In the genomic region with DNA sequence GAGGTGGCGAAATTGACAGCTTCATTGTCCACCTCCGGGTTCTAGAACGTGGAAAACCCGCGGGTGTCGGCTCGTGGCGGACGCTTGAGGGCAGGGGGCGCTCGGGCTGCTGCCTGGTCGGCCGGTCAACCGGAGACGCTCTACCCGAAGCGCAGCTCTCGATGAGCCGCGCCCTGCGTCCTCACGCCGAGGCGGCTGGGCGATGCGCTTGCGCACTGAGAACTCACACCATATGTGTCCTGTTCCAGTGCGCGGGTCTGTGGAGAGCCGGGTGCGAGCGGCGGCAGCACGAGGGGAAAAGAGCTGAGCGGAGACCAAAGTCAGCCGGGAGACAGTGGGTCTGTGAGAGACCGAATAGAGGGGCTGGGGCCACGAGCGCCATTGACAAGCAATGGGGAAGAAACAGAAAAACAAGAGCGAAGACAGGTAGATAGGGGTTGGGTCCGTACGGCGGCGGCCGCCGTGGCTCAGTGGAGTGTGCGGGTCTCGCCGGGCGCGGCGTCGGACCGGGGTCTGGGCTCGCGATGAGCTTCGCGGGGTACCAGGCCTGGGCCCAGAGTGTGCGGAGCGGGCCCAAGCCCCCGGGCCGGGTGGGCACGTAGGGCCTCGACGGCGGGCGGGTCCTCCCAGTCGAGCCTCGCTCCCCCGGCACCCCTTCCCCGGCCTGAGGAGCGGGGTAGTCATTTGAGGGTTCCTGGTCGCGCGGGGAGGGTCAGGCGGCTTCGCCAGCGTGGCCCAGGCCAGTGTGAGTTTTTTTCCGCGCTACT, we compare ENCODE assay signal across 1 cellular context.
TF ChIP-seq lines count a peak whose summit lies in the region.

A gene with protein sequence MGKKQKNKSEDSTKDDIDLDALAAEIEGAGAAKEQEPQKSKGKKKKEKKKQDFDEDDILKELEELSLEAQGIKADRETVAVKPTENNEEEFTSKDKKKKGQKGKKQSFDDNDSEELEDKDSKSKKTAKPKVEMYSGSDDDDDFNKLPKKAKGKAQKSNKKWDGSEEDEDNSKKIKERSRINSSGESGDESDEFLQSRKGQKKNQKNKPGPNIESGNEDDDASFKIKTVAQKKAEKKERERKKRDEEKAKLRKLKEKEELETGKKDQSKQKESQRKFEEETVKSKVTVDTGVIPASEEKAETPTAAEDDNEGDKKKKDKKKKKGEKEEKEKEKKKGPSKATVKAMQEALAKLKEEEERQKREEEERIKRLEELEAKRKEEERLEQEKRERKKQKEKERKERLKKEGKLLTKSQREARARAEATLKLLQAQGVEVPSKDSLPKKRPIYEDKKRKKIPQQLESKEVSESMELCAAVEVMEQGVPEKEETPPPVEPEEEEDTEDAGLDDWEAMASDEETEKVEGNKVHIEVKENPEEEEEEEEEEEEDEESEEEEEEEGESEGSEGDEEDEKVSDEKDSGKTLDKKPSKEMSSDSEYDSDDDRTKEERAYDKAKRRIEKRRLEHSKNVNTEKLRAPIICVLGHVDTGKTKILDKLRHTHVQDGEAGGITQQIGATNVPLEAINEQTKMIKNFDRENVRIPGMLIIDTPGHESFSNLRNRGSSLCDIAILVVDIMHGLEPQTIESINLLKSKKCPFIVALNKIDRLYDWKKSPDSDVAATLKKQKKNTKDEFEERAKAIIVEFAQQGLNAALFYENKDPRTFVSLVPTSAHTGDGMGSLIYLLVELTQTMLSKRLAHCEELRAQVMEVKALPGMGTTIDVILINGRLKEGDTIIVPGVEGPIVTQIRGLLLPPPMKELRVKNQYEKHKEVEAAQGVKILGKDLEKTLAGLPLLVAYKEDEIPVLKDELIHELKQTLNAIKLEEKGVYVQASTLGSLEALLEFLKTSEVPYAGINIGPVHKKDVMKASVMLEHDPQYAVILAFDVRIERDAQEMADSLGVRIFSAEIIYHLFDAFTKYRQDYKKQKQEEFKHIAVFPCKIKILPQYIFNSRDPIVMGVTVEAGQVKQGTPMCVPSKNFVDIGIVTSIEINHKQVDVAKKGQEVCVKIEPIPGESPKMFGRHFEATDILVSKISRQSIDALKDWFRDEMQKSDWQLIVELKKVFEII (plus strand): TSS at position 226 of the 767 bp plus-strand sequence. CDS start 166 bp downstream, at position 392.

TF ChIP-seq in HepG2, 621 proteins besides CTCF, POLR2A, EP300 and RAD21 (continued from another document):
- TF ChIP-seq, protein P1, sequence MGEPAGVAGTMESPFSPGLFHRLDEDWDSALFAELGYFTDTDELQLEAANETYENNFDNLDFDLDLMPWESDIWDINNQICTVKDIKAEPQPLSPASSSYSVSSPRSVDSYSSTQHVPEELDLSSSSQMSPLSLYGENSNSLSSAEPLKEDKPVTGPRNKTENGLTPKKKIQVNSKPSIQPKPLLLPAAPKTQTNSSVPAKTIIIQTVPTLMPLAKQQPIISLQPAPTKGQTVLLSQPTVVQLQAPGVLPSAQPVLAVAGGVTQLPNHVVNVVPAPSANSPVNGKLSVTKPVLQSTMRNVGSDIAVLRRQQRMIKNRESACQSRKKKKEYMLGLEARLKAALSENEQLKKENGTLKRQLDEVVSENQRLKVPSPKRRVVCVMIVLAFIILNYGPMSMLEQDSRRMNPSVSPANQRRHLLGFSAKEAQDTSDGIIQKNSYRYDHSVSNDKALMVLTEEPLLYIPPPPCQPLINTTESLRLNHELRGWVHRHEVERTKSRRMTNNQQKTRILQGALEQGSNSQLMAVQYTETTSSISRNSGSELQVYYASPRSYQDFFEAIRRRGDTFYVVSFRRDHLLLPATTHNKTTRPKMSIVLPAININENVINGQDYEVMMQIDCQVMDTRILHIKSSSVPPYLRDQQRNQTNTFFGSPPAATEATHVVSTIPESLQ (CRISPR knock-in tag; conservative IDR thresholded peaks at IDR 0.05), result 0 out of 2 replicates have a peak, but pooled peaks have one; percentile 62
- TF ChIP-seq, protein P2, sequence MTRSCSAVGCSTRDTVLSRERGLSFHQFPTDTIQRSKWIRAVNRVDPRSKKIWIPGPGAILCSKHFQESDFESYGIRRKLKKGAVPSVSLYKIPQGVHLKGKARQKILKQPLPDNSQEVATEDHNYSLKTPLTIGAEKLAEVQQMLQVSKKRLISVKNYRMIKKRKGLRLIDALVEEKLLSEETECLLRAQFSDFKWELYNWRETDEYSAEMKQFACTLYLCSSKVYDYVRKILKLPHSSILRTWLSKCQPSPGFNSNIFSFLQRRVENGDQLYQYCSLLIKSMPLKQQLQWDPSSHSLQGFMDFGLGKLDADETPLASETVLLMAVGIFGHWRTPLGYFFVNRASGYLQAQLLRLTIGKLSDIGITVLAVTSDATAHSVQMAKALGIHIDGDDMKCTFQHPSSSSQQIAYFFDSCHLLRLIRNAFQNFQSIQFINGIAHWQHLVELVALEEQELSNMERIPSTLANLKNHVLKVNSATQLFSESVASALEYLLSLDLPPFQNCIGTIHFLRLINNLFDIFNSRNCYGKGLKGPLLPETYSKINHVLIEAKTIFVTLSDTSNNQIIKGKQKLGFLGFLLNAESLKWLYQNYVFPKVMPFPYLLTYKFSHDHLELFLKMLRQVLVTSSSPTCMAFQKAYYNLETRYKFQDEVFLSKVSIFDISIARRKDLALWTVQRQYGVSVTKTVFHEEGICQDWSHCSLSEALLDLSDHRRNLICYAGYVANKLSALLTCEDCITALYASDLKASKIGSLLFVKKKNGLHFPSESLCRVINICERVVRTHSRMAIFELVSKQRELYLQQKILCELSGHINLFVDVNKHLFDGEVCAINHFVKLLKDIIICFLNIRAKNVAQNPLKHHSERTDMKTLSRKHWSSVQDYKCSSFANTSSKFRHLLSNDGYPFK (CRISPR knock-in tag; IDR thresholded peaks at IDR 0.05; ENCODE audit: borderline replicate concordance), result 0 out of 2 replicates have a peak, but pooled peaks have one; percentile 50
- TF ChIP-seq MYC (CRISPR knock-in tag; IDR thresholded peaks at IDR 0.05; ENCODE audit: borderline replicate concordance), result peak; percentile 98
- no peak for TF ChIP-seq POLR2AphosphoS2 (IDR thresholded peaks at IDR 0.05; ENCODE audit: low read depth, low read length)
- no peak for TF ChIP-seq SMARCC2 (IDR thresholded peaks at IDR 0.05)
- TF ChIP-seq ZNF543 (CRISPR knock-in tag; IDR thresholded peaks at IDR 0.05), result peak; percentile 79; the same call in 1 of the 2 replicates
- TF ChIP-seq, protein P3, sequence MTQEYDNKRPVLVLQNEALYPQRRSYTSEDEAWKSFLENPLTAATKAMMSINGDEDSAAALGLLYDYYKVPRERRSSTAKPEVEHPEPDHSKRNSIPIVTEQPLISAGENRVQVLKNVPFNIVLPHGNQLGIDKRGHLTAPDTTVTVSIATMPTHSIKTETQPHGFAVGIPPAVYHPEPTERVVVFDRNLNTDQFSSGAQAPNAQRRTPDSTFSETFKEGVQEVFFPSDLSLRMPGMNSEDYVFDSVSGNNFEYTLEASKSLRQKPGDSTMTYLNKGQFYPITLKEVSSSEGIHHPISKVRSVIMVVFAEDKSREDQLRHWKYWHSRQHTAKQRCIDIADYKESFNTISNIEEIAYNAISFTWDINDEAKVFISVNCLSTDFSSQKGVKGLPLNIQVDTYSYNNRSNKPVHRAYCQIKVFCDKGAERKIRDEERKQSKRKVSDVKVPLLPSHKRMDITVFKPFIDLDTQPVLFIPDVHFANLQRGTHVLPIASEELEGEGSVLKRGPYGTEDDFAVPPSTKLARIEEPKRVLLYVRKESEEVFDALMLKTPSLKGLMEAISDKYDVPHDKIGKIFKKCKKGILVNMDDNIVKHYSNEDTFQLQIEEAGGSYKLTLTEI (CRISPR knock-in tag; conservative IDR thresholded peaks at IDR 0.05), result no peak
- TF ChIP-seq, protein P4, sequence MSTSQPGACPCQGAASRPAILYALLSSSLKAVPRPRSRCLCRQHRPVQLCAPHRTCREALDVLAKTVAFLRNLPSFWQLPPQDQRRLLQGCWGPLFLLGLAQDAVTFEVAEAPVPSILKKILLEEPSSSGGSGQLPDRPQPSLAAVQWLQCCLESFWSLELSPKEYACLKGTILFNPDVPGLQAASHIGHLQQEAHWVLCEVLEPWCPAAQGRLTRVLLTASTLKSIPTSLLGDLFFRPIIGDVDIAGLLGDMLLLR (CRISPR knock-in tag; IDR thresholded peaks at IDR 0.05), result peak; percentile 90
- 0 out of 2 replicates have a peak, but pooled peaks have one; percentile 63 for TF ChIP-seq ZNF550 (CRISPR knock-in tag; IDR thresholded peaks at IDR 0.05; ENCODE audit: borderline replicate concordance)
- TF ChIP-seq, protein P5, sequence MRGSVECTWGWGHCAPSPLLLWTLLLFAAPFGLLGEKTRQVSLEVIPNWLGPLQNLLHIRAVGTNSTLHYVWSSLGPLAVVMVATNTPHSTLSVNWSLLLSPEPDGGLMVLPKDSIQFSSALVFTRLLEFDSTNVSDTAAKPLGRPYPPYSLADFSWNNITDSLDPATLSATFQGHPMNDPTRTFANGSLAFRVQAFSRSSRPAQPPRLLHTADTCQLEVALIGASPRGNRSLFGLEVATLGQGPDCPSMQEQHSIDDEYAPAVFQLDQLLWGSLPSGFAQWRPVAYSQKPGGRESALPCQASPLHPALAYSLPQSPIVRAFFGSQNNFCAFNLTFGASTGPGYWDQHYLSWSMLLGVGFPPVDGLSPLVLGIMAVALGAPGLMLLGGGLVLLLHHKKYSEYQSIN (CRISPR knock-in tag; IDR thresholded peaks at IDR 0.05; ENCODE audit: borderline replicate concordance), result no peak
- no peak for TF ChIP-seq GPN1 (CRISPR knock-in tag; IDR thresholded peaks at IDR 0.05; ENCODE audit: borderline replicate concordance)
- peak; percentile 72 for TF ChIP-seq ZNF781 (CRISPR knock-in tag; IDR thresholded peaks at IDR 0.05; ENCODE audit: borderline replicate concordance, not compliant biosample characterization)
- TF ChIP-seq ZBTB7B (CRISPR knock-in tag; IDR thresholded peaks at IDR 0.05), result peak; percentile 51; the same call in 1 of the 2 replicates
- peak; percentile 55; the same call in 1 of the 2 replicates for TF ChIP-seq MIXL1 (CRISPR knock-in tag; IDR thresholded peaks at IDR 0.05)
- no peak for TF ChIP-seq FOXA1 (IDR thresholded peaks at IDR 0.05)
- TF ChIP-seq FOXA1 (CRISPR knock-in tag; IDR thresholded peaks at IDR 0.05), result peak; percentile 68
- TF ChIP-seq ZNF569 (CRISPR knock-in tag; IDR thresholded peaks at IDR 0.05; ENCODE audit: borderline replicate concordance), result no peak
- TF ChIP-seq, protein P6, sequence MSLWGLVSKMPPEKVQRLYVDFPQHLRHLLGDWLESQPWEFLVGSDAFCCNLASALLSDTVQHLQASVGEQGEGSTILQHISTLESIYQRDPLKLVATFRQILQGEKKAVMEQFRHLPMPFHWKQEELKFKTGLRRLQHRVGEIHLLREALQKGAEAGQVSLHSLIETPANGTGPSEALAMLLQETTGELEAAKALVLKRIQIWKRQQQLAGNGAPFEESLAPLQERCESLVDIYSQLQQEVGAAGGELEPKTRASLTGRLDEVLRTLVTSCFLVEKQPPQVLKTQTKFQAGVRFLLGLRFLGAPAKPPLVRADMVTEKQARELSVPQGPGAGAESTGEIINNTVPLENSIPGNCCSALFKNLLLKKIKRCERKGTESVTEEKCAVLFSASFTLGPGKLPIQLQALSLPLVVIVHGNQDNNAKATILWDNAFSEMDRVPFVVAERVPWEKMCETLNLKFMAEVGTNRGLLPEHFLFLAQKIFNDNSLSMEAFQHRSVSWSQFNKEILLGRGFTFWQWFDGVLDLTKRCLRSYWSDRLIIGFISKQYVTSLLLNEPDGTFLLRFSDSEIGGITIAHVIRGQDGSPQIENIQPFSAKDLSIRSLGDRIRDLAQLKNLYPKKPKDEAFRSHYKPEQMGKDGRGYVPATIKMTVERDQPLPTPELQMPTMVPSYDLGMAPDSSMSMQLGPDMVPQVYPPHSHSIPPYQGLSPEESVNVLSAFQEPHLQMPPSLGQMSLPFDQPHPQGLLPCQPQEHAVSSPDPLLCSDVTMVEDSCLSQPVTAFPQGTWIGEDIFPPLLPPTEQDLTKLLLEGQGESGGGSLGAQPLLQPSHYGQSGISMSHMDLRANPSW (CRISPR knock-in tag; IDR thresholded peaks at IDR 0.05; ENCODE audit: borderline replicate concordance), result peak; percentile 81; the same call in 1 of the 2 replicates
- peak; percentile 54; the same call in 1 of the 2 replicates for TF ChIP-seq RXRB (CRISPR knock-in tag; IDR thresholded peaks at IDR 0.05; ENCODE audit: borderline replicate concordance)
- TF ChIP-seq, protein P7, sequence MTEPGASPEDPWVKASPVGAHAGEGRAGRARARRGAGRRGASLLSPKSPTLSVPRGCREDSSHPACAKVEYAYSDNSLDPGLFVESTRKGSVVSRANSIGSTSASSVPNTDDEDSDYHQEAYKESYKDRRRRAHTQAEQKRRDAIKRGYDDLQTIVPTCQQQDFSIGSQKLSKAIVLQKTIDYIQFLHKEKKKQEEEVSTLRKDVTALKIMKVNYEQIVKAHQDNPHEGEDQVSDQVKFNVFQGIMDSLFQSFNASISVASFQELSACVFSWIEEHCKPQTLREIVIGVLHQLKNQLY (CRISPR knock-in tag; IDR thresholded peaks at IDR 0.05), result peak; percentile 80
- no peak for TF ChIP-seq NR2F6 (IDR thresholded peaks at IDR 0.05)
- TF ChIP-seq NR2F6 (CRISPR knock-in tag; IDR thresholded peaks at IDR 0.05), result peak; percentile 58
- TF ChIP-seq ZNF383 (CRISPR knock-in tag; IDR thresholded peaks at IDR 0.05; ENCODE audit: borderline replicate concordance), result no peak
- no peak; the same call in 1 of the 2 replicates for TF ChIP-seq ZNF678 (CRISPR knock-in tag; IDR thresholded peaks at IDR 0.05)
- no peak for TF ChIP-seq ZFAT (CRISPR knock-in tag; conservative IDR thresholded peaks at IDR 0.05)
- TF ChIP-seq, protein P8, sequence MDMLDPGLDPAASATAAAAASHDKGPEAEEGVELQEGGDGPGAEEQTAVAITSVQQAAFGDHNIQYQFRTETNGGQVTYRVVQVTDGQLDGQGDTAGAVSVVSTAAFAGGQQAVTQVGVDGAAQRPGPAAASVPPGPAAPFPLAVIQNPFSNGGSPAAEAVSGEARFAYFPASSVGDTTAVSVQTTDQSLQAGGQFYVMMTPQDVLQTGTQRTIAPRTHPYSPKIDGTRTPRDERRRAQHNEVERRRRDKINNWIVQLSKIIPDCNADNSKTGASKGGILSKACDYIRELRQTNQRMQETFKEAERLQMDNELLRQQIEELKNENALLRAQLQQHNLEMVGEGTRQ (IDR thresholded peaks at IDR 0.05; ENCODE audit: low read depth, low read length), result no peak
- TF ChIP-seq, protein P8 (CRISPR knock-in tag; IDR thresholded peaks at IDR 0.05; ENCODE audit: borderline replicate concordance), result no peak; the same call in 1 of the 2 replicates
- TF ChIP-seq NFKB2 (CRISPR knock-in tag; IDR thresholded peaks at IDR 0.05; ENCODE audit: borderline replicate concordance), result peak; percentile 96
- peak; percentile 88 for TF ChIP-seq HOXA5 (CRISPR knock-in tag; IDR thresholded peaks at IDR 0.05)
- no peak for TF ChIP-seq DNMT3B (CRISPR knock-in tag; conservative IDR thresholded peaks at IDR 0.05)
- no peak for TF ChIP-seq MBNL3 (CRISPR knock-in tag; conservative IDR thresholded peaks at IDR 0.05)
- TF ChIP-seq, protein P9, sequence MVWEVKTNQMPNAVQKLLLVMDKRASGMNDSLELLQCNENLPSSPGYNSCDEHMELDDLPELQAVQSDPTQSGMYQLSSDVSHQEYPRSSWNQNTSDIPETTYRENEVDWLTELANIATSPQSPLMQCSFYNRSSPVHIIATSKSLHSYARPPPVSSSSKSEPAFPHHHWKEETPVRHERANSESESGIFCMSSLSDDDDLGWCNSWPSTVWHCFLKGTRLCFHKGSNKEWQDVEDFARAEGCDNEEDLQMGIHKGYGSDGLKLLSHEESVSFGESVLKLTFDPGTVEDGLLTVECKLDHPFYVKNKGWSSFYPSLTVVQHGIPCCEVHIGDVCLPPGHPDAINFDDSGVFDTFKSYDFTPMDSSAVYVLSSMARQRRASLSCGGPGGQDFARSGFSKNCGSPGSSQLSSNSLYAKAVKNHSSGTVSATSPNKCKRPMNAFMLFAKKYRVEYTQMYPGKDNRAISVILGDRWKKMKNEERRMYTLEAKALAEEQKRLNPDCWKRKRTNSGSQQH (CRISPR knock-in tag; IDR thresholded peaks at IDR 0.05; ENCODE audit: low read depth), result no peak; the same call in 1 of the 2 replicates
- peak; percentile 84 for TF ChIP-seq TEAD3 (CRISPR knock-in tag; optimal IDR thresholded peaks at IDR 0.05; ENCODE audit: borderline replicate concordance)
